In genomic region chr20:47576516-47577033, GRCh38 we compare ENCODE assay signal across 1 cellular context.
TF ChIP-seq lines count a peak whose summit lies in the region.

No MANE protein-coding gene starts in this region.

TF ChIP-seq in H1, 55 proteins besides CTCF, POLR2A, EP300 and RAD21:
- TF ChIP-seq RBBP5 (IDR thresholded peaks at IDR 0.05; ENCODE audit: borderline replicate concordance, low read depth, low read length), result no peak
- TF ChIP-seq RXRA (IDR thresholded peaks at IDR 0.05; ENCODE audit: insufficient read depth, low read depth, low read length), result peak; percentile 66; the same call in 1 of the 2 replicates
